In the genomic region with DNA sequence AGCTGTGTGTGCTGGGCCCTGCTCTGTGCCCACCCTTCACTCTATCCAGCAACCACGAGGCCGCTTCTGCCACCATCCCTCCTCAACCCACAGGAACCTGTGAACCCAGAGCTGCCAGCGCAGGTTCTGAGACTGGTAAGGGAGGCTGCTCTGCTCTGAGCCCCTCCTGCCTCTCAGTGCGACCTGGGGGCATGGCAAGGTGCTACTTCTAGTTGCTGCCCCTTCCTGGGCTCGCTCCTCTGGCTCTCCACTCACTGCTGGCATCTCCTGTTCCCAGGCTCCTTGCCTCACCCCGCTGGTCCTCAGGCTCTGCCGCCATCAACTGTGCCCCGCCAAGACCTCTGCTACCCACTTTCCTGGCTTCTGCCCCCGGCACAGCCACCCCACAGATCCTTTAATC, we compare ENCODE assay signal across 1 cellular context.
TF ChIP-seq lines count a peak whose summit lies in the region.

No MANE protein-coding gene starts in this region.

TF ChIP-seq in SK-N-SH, 30 proteins besides CTCF, POLR2A, EP300 and RAD21 (continued from another document):
- TF ChIP-seq PBX3 (IDR thresholded peaks at IDR 0.05): no peak
- TF ChIP-seq RCOR1 (IDR thresholded peaks at IDR 0.05; ENCODE audit: low read length): no peak
- TF ChIP-seq MXI1 (IDR thresholded peaks at IDR 0.05; ENCODE audit: low read depth, low read length): no peak
- no peak for TF ChIP-seq TEAD4 (IDR thresholded peaks at IDR 0.05; ENCODE audit: borderline replicate concordance, insufficient read depth)
- TF ChIP-seq CHD2 (IDR thresholded peaks at IDR 0.05; ENCODE audit: low read length, partially characterized antibody): no peak
